In the genomic region with DNA sequence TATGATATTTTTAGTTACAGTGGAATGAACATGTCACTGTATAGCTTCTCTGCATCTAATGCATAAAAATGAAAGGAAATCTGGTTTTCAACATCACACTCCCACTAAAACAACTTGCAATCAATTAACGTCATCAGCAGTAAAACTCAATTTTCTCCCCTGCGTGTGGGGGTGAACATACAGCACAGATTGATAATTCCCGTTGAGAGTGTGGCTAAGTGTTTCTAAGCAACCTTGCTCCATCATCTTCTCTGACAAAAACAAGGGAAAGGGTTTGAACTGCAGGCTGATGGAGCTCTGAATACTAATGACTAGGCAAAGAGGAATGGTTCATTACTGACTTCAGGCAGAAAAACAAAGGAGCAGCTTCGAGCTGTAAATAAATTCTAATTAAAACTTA, we compare ENCODE assay signal across 1 cellular context.
TF ChIP-seq lines count a peak whose summit lies in the region.

No MANE protein-coding gene starts in this region.

TF ChIP-seq in IMR-90, 13 proteins besides CTCF, POLR2A, EP300 and RAD21 (continued from another document):
- TF ChIP-seq SMC3 (IDR thresholded peaks at IDR 0.05; ENCODE audit: low read depth, low read length) = no peak
- TF ChIP-seq FOS (IDR thresholded peaks at IDR 0.05; ENCODE audit: low read depth, low read length) = no peak
- no peak for TF ChIP-seq RFX5 (IDR thresholded peaks at IDR 0.05; ENCODE audit: low read depth, low read length)
- TF ChIP-seq NFE2L2 (IDR thresholded peaks at IDR 0.05; ENCODE audit: low read depth, low read length) = no peak
- TF ChIP-seq, protein P1, sequence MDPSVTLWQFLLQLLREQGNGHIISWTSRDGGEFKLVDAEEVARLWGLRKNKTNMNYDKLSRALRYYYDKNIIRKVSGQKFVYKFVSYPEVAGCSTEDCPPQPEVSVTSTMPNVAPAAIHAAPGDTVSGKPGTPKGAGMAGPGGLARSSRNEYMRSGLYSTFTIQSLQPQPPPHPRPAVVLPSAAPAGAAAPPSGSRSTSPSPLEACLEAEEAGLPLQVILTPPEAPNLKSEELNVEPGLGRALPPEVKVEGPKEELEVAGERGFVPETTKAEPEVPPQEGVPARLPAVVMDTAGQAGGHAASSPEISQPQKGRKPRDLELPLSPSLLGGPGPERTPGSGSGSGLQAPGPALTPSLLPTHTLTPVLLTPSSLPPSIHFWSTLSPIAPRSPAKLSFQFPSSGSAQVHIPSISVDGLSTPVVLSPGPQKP (IDR thresholded peaks at IDR 0.05; ENCODE audit: borderline replicate concordance, low read depth, low read length) = no peak
- no peak for TF ChIP-seq BHLHE40 (IDR thresholded peaks at IDR 0.05; ENCODE audit: low read depth, low read length)
- no peak for TF ChIP-seq MAFK (IDR thresholded peaks at IDR 0.05; ENCODE audit: low read depth, low read length)
- TF ChIP-seq, protein P2, sequence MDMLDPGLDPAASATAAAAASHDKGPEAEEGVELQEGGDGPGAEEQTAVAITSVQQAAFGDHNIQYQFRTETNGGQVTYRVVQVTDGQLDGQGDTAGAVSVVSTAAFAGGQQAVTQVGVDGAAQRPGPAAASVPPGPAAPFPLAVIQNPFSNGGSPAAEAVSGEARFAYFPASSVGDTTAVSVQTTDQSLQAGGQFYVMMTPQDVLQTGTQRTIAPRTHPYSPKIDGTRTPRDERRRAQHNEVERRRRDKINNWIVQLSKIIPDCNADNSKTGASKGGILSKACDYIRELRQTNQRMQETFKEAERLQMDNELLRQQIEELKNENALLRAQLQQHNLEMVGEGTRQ (IDR thresholded peaks at IDR 0.05; ENCODE audit: low read depth, low read length) = no peak
- TF ChIP-seq RCOR1 (IDR thresholded peaks at IDR 0.05; ENCODE audit: insufficient replicate concordance, low read length) = no peak
- no peak for TF ChIP-seq MXI1 (IDR thresholded peaks at IDR 0.05; ENCODE audit: borderline replicate concordance, low read depth, low read length)
